Comparison of ENCODE assay signal across 8 cellular contexts in genomic region chr4:47704693-47705325, GRCh38.
A peak's percentile ranks its signal among the peaks of the same experiment; 100 is the strongest.
DNase-seq lines count a peak whose midpoint lies in the region; ATAC-seq and TF ChIP-seq lines count a peak whose summit lies in the region.

No MANE protein-coding gene starts in this region.

- H3K4me1 Mint-ChIP-seq in type B pancreatic cell (ENCODE audit: unreplicated experiment), result peaks cover 17% of the 10 kb centered on the region

- no peaks in the 10 kb centered on the region for H3K36me3 Mint-ChIP-seq in type B pancreatic cell

- H3K9me3 Mint-ChIP-seq in type B pancreatic cell, result no peaks in the 10 kb centered on the region

- TF ChIP-seq CTCF in type B pancreatic cell (conservative IDR thresholded peaks at IDR 0.05) (peak; percentile 67), omental fat pad (IDR thresholded peaks at IDR 0.05) (no peak)

- peaks cover 10% of the 10 kb centered on the region for H3K27me3 Mint-ChIP-seq in type B pancreatic cell

- H3K27ac Mint-ChIP-seq in type B pancreatic cell, result peak overlapping the region; percentile 0

- no peak overlapping the region for H3K4me3 Mint-ChIP-seq in type B pancreatic cell

- peak; percentile 56 for ATAC-seq in GM21786 (IDR thresholded peaks at IDR 0.05; ENCODE audit: unreplicated experiment)
- ATAC-seq in HG02763 (IDR thresholded peaks at IDR 0.05; ENCODE audit: unreplicated experiment), result no peak
- ATAC-seq in omental fat pad (ENCODE audit: low FRiP score), result no peak

- DNase-seq in EH (ENCODE audit: low read depth), result peak; percentile 40
- peak; percentile 82 for DNase-seq in NCI-H146 (lab: John Stamatoyannopoulos, UW)
- DNase-seq in activated CD4-positive, alpha-beta T cell treated with anti-CD3 and anti-CD28 coated beads, Interleukin-2, amount 50 U/mL, for 48 hours, result peak; percentile 6 to 15
- peak; percentile 46 for DNase-seq in iPS-NIHi11 (ENCODE audit: low spot score)
- no peak for DNase-seq in type B pancreatic cell (ENCODE audit: extremely low spot score, unreplicated experiment)
- DNase-seq in omental fat pad (ENCODE audit: low spot score), result no peak

Comparison
In these comparisons a context has a peak if more than half of its experiments do, and no peak if none do; other contexts are left out.
1. DNase-seq: peak in EH (single experiment), NCI-H146 (single experiment), activated CD4-positive, alpha-beta T cell treated with anti-CD3 and anti-CD28 coated beads, Interleukin-2, amount 50 U/mL, for 48 hours (2 of 2) and iPS-NIHi11 (single experiment); none in type B pancreatic cell (single experiment) and omental fat pad (single experiment).